16 cellular contexts compared by ENCODE assay signal in genomic region chr11:127445476-127445875, GRCh38.
A peak's percentile ranks its signal among the peaks of the same experiment; 100 is the strongest.
DNase-seq lines count a peak whose midpoint lies in the region; ATAC-seq and TF ChIP-seq lines count a peak whose summit lies in the region.
"Had no signal": no experiment of that assay in that cellular context is flagged by ENCODE, and none has a peak within 500 bp of the region (broad histone marks: within the 10 kb centered on the region; RNA-seq: fewer than 3 reads in every experiment).

No MANE protein-coding gene starts in this region.

- H3K4me1 ChIP-seq in endodermal cell (ENCODE audit: control insufficient read depth, insufficient read depth, low read length) (no peaks in the 10 kb centered on the region), neural progenitor cell (peaks cover 21% of the 10 kb centered on the region)

- peaks cover 7% of the 10 kb centered on the region for H3K9me3 Mint-ChIP-seq in endodermal cell
- H3K9me3 Mint-ChIP-seq in neural progenitor cell: no peaks in the 10 kb centered on the region
- H3K9me3 Mint-ChIP-seq: CD4-positive, alpha-beta T cell had no signal

- no peak overlapping the region for H3K27ac Mint-ChIP-seq in endodermal cell
- peak overlapping the region; percentile 15 for H3K27ac Mint-ChIP-seq in neural progenitor cell
- H3K27ac Mint-ChIP-seq: B cell; CD4-positive, alpha-beta T cell had no signal

- TF ChIP-seq CTCF in endodermal cell (conservative IDR thresholded peaks at IDR 0.05): peak; percentile 12
- TF ChIP-seq CTCF in neural progenitor cell (IDR thresholded peaks at IDR 0.05): no peak

- H3K4me3 ChIP-seq in endodermal cell (ENCODE audit: low read length) (no peak overlapping the region), neural progenitor cell (no peak overlapping the region)
- H3K4me3 ChIP-seq: GM12878, GM23248 had no signal

- intact Hi-C loops in left ventricle myocardium superior (cut with micrococcal nuclease) (no loop called here), cardiac septum (cut with DNase I) (no loop called here)

- H3K27me3 Mint-ChIP-seq in endodermal cell (ENCODE audit: insufficient read depth) (no peaks in the 10 kb centered on the region), neural progenitor cell (ENCODE audit: insufficient read depth, low read depth) (no peaks in the 10 kb centered on the region)
- H3K27me3 Mint-ChIP-seq: B cell had no signal

- no peaks in the 10 kb centered on the region for H4K20me1 ChIP-seq in neural progenitor cell (ENCODE audit: low read depth)

- H3K4me3 Mint-ChIP-seq in endodermal cell (no peak overlapping the region), neural progenitor cell (no peak overlapping the region)
- H3K4me3 Mint-ChIP-seq: B cell; CD4-positive, alpha-beta T cell had no signal

- ATAC-seq in left ventricle myocardium superior: peak; percentile 56
- ATAC-seq in HG03097 (IDR thresholded peaks at IDR 0.05; ENCODE audit: low FRiP score, unreplicated experiment): no peak
- ATAC-seq: GM12878, HCT116 had no signal

- H3K27me3 ChIP-seq in endodermal cell (ENCODE audit: control insufficient read depth, insufficient read depth, low read length, poor library complexity, severe bottlenecking): no peaks in the 10 kb centered on the region
- H3K27me3 ChIP-seq in neural progenitor cell: no peaks in the 10 kb centered on the region

- WGBS in endodermal cell (ENCODE audit: insufficient coverage in 1 of 2, insufficient read length in 1 of 2), 2 experiments: 85 to 90% methylated on average over 3 to 4 of the region's 4 CpGs

- H3K9ac ChIP-seq in endodermal cell (ENCODE audit: extremely low read depth, low read length, poor library complexity, severe bottlenecking): no peak overlapping the region
- H3K9ac ChIP-seq in neural progenitor cell: no peak overlapping the region
- H3K9ac ChIP-seq: GM23248 had no signal

- no peak overlapping the region for H2AFZ ChIP-seq in neural progenitor cell (replicated peaks)
- H2AFZ ChIP-seq: GM23248 had no signal

- peaks cover 16% of the 10 kb centered on the region for H3K4me1 Mint-ChIP-seq in endodermal cell
- H3K4me1 Mint-ChIP-seq in neural progenitor cell: peaks cover 21% of the 10 kb centered on the region
- H3K4me1 Mint-ChIP-seq: B cell had no signal

- H3K36me3 ChIP-seq in endodermal cell (ENCODE audit: control insufficient read depth, insufficient read depth, low read length) (no peaks in the 10 kb centered on the region), neural progenitor cell (no peaks in the 10 kb centered on the region)

- H3K36me3 Mint-ChIP-seq in endodermal cell (ENCODE audit: low read depth) (no peaks in the 10 kb centered on the region), neural progenitor cell (no peaks in the 10 kb centered on the region)

- H3K4me2 ChIP-seq in neural progenitor cell: no peak overlapping the region

- DNase-seq in left ventricle myocardium superior (peak; percentile 21), cardiac septum (ENCODE audit: low spot score) (no peak), endodermal cell (no peak), neural progenitor cell (ENCODE audit: low spot score) (no peak)
- DNase-seq in stimulated activated naive CD4-positive, alpha-beta T cell (lab: John Stamatoyannopoulos, UW): no peak
- no peak for DNase-seq in NK-92 treated with Interleukin-12 subunit alpha and Interleukin-12 subunit beta, amount 100 ng/mL, for 24 hours (lab: John Stamatoyannopoulos, UW)
- DNase-seq: ACHN; C1 segment of cervical spinal cord; Calu3; CD4-positive, alpha-beta T cell; DMS 273 treated with DMSO at 0.1 percent for 48 hours; GM23248 had no signal

- no peaks in the 10 kb centered on the region for H3K9me3 ChIP-seq in endodermal cell (ENCODE audit: control insufficient read depth, low read length)
- H3K9me3 ChIP-seq in neural progenitor cell (ENCODE audit: low read depth): no peaks in the 10 kb centered on the region

- H3K27ac ChIP-seq in endodermal cell (ENCODE audit: low read depth, low read length): no peak overlapping the region
- no peak overlapping the region for H3K27ac ChIP-seq in neural progenitor cell
- H3K27ac ChIP-seq: GM23248 had no signal

- no peaks in the 10 kb centered on the region for H3F3A ChIP-seq in neural progenitor cell (ENCODE audit: low read depth)

- no peaks in the 10 kb centered on the region for H3K79me2 ChIP-seq in neural progenitor cell (ENCODE audit: low read depth)
